ENCODE assay signal across 1 cellular context in genomic region chr19:29001922-29002247, GRCh38.
TF ChIP-seq lines count a peak whose summit lies in the region.

No MANE protein-coding gene starts in this region.

TF ChIP-seq in WTC11, 78 proteins besides CTCF, POLR2A, EP300 and RAD21 (continued from another document):
- no peak for TF ChIP-seq E2F5 (CRISPR knock-in tag; IDR thresholded peaks at IDR 0.05)
- TF ChIP-seq, protein P1, sequence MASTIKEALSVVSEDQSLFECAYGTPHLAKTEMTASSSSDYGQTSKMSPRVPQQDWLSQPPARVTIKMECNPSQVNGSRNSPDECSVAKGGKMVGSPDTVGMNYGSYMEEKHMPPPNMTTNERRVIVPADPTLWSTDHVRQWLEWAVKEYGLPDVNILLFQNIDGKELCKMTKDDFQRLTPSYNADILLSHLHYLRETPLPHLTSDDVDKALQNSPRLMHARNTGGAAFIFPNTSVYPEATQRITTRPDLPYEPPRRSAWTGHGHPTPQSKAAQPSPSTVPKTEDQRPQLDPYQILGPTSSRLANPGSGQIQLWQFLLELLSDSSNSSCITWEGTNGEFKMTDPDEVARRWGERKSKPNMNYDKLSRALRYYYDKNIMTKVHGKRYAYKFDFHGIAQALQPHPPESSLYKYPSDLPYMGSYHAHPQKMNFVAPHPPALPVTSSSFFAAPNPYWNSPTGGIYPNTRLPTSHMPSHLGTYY (CRISPR knock-in tag; IDR thresholded peaks at IDR 0.05) = no peak
- TF ChIP-seq GABPB1 (CRISPR knock-in tag; IDR thresholded peaks at IDR 0.05) = no peak
- no peak for TF ChIP-seq TEAD4 (CRISPR knock-in tag; IDR thresholded peaks at IDR 0.05)
- TF ChIP-seq ZNF416 (CRISPR knock-in tag; IDR thresholded peaks at IDR 0.05) = no peak
- TF ChIP-seq HMGA2 (CRISPR knock-in tag; IDR thresholded peaks at IDR 0.05) = no peak
- TF ChIP-seq, protein P2, sequence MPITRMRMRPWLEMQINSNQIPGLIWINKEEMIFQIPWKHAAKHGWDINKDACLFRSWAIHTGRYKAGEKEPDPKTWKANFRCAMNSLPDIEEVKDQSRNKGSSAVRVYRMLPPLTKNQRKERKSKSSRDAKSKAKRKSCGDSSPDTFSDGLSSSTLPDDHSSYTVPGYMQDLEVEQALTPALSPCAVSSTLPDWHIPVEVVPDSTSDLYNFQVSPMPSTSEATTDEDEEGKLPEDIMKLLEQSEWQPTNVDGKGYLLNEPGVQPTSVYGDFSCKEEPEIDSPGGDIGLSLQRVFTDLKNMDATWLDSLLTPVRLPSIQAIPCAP (CRISPR knock-in tag; IDR thresholded peaks at IDR 0.05) = no peak
